In the genomic region with DNA sequence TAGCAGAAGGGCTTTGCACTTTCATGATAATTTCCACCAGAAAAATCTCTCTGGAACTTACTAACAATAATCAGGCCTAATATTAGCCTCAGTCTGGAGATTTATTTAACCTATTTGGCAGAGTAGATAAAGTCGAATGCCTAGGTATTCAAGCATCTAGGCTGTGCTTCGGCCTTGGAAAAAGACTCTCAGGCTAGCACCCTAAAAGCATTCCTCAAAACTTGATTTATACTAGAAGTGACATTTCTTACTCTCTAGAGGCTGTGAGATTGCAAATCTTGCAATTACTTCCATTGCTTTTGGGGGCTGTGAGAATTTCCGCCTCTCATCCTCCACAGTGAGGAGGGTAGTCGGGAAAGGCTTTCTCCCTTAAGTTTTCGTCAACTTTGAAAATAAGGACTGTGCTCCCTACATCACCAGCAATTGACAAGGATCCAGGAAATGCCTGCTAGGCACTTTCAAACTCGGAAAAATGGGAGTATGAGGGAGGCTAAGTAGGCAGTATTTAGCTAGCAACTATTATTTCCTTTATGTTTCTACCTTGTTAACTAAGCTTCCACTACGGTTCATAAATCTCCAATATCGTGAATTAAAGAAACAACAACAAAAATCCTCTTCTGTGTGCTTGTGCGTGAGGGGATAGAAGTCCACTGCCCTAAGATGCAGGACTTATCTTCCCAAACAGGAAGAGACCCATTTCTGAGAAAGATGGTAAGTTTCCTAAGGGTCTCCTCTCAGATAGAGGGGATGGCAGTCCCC, we compare ENCODE assay signal across 8 cellular contexts. TPM values are rescaled to one million over a fixed set of nuclear protein-coding genes. Genes with fewer than 3 reads are reported as not detected.
A peak's percentile ranks its signal among the peaks of the same experiment; 100 is the strongest.
DNase-seq lines count a peak whose midpoint lies in the region; ATAC-seq and TF ChIP-seq lines count a peak whose summit lies in the region.

No MANE protein-coding gene starts in this region.

- 0 out of 2 replicates have a peak overlapping the region, but pooled peaks have one; percentile 21 for H3K18ac ChIP-seq in IMR-90 (ENCODE audit: low read depth, low read length)

- ATAC-seq in IMR-90 (ENCODE audit: low read depth) (no peak), HG02840 (IDR thresholded peaks at IDR 0.05; ENCODE audit: low FRiP score, unreplicated experiment) (no peak)
- no peak for ATAC-seq in central memory CD8-positive, alpha-beta T cell (replicated peaks; ENCODE audit: extremely low read depth, poor library complexity, severe bottlenecking)

- H3K4me2 ChIP-seq in IMR-90 (ENCODE audit: low read depth, low read length): peak overlapping the region; percentile 90

- no peak for TF ChIP-seq POLR2A in IMR-90 (IDR thresholded peaks at IDR 0.05; ENCODE audit: low read depth, low read length)

- intact Hi-C loops in IMR-90 (cut with micrococcal nuclease): loop anchor here (1.0 to 10.0 kb wide), 6 partner anchors 175 to 1267 kb away; no protein-coding TSS in a partner anchor

- peak overlapping the region; percentile 90 for H3K23ac ChIP-seq in IMR-90 (ENCODE audit: low read depth, low read length)

- peak overlapping the region; percentile 47; the same call in 1 of the 2 replicates for H3K56ac ChIP-seq in IMR-90 (ENCODE audit: extremely low read depth, insufficient read depth, low read length)

- H2BK15ac ChIP-seq in IMR-90 (ENCODE audit: low read depth, low read length): no peak overlapping the region

- peak overlapping the region; percentile 75 for H3K9ac ChIP-seq in IMR-90 (ENCODE audit: low read depth, low read length)
- H3K9ac ChIP-seq in mucosa of stomach (ENCODE audit: low read length): peak overlapping the region; percentile 94

- H3K36me3 ChIP-seq in IMR-90 (ENCODE audit: control insufficient read depth, insufficient read depth, low read length) (peaks cover 5% of the 10 kb centered on the region; the same call in 1 of the 2 replicates), mucosa of stomach (ENCODE audit: control insufficient read depth, insufficient read depth, low read length) (no peaks in the 10 kb centered on the region)

- H3K4me3 Mint-ChIP-seq in central memory CD8-positive, alpha-beta T cell: peak overlapping the region; percentile 97

- H3K9me3 ChIP-seq in IMR-90 (ENCODE audit: control insufficient read depth, insufficient read depth, low read length): no peaks in the 10 kb centered on the region
- H3K9me3 ChIP-seq in mucosa of stomach (ENCODE audit: control insufficient read depth, low read length): no peaks in the 10 kb centered on the region

- peak overlapping the region; percentile 34 for H2BK120ac ChIP-seq in IMR-90 (ENCODE audit: low read depth, low read length)

- H3K36me3 Mint-ChIP-seq in central memory CD8-positive, alpha-beta T cell (ENCODE audit: insufficient read depth): peaks cover 4% of the 10 kb centered on the region

- H3K14ac ChIP-seq in IMR-90 (replicated peaks; ENCODE audit: low read depth, low read length): peak overlapping the region; percentile 70; the same call in 1 of the 2 replicates

- peak overlapping the region; percentile 67 for H3K27ac ChIP-seq in IMR-90 (ENCODE audit: insufficient read depth, low read length)

- H4K5ac ChIP-seq in IMR-90 (ENCODE audit: low read depth, low read length): peak overlapping the region; percentile 59

- no peak for TF ChIP-seq CTCF in IMR-90 (conservative IDR thresholded peaks at IDR 0.05; ENCODE audit: low read depth, low read length)

- peak overlapping the region; percentile 37 to 68; a peak in 3 of 4 replicates for H4K8ac ChIP-seq in IMR-90 (ENCODE audit: low read depth in 2 of 2, low read length in 2 of 2)

- in situ Hi-C loops in ACHN (cut with HindIII; ENCODE audit: low pct_ligation_motif_present, low pct_unique_long_range_greater_than_20kb, low sequenced_read_pairs): no loop called here
- in situ Hi-C loops in IMR-90 (cut with MboI; ENCODE audit: low sequenced_read_pairs): loop anchor here (10.0 kb wide), 2 partner anchors 193 to 747 kb away; no protein-coding TSS in a partner anchor

- peak; percentile 11 for DNase-seq in ACHN
- no peak for DNase-seq in IMR-90
- no peak for DNase-seq in central memory CD8-positive, alpha-beta T cell (ENCODE audit: low spot score in 2 of 2)
- no peak for DNase-seq in SKM-1 (lab: John Stamatoyannopoulos, UW; ENCODE audit: unreplicated experiment)
- no peak for DNase-seq in T1000 (lab: John Stamatoyannopoulos, UW)
- no peak for DNase-seq in HK-2 (ENCODE audit: unreplicated experiment)

- no peak overlapping the region for H2BK20ac ChIP-seq in IMR-90 (ENCODE audit: low read depth, low read length)

- no CpG with 5 or more reads among the region's 9 CpGs for WGBS in IMR-90 (ENCODE audit: extremely low coverage in 2 of 2, insufficient read length in 1 of 2), 2 experiments

- peak overlapping the region; percentile 96 for H2AFZ ChIP-seq in IMR-90 (replicated peaks; ENCODE audit: low read length, poor library complexity)

- peaks cover 17% of the 10 kb centered on the region for H4K20me1 ChIP-seq in IMR-90 (ENCODE audit: insufficient read depth, low read length)

- H3K27me3 Mint-ChIP-seq in central memory CD8-positive, alpha-beta T cell: no peaks in the 10 kb centered on the region

- peak overlapping the region; percentile 82 for H3K4me3 ChIP-seq in IMR-90 (ENCODE audit: insufficient read depth, low read depth, low read length)
- H3K4me3 ChIP-seq in mucosa of stomach (ENCODE audit: low read length): peak overlapping the region; percentile 23

- peaks cover 3 to 11% of the 10 kb centered on the region in 2 experiments; a peak in 2 of 4 replicates for H3K79me1 ChIP-seq in IMR-90 (ENCODE audit: low read depth in 1 of 2, low read length in 2 of 2)

- H3K27ac Mint-ChIP-seq in central memory CD8-positive, alpha-beta T cell (ENCODE audit: low read depth): peak overlapping the region; percentile 97

- no peak overlapping the region for H2AK5ac ChIP-seq in IMR-90 (ENCODE audit: low read depth, low read length)

- dilution Hi-C loops in IMR-90 (cut with HindIII; ENCODE audit: low sequenced_read_pairs, unreplicated experiment): no loop called here

- H3K4me1 ChIP-seq in IMR-90 (ENCODE audit: control insufficient read depth, insufficient read depth, low read length): peaks cover 4% of the 10 kb centered on the region; the same call in 1 of the 2 replicates
- peaks cover 17% of the 10 kb centered on the region for H3K4me1 ChIP-seq in mucosa of stomach (ENCODE audit: control insufficient read depth, insufficient read depth, low read length)

- H3K27me3 ChIP-seq in IMR-90 (ENCODE audit: control insufficient read depth, insufficient read depth, low read length) (no peaks in the 10 kb centered on the region), mucosa of stomach (ENCODE audit: control insufficient read depth, insufficient read depth, low read length) (no peaks in the 10 kb centered on the region)

- H4K91ac ChIP-seq in IMR-90 (ENCODE audit: insufficient read depth, low read depth, low read length): 0 out of 2 replicates have a peak overlapping the region, but pooled peaks have one; percentile 48

- no peaks in the 10 kb centered on the region for H3K9me3 Mint-ChIP-seq in central memory CD8-positive, alpha-beta T cell

- peak overlapping the region; percentile 55 for H2BK5ac ChIP-seq in IMR-90 (ENCODE audit: low read depth, low read length, poor library complexity, severe bottlenecking)

- no TSS peak for BruUV-seq in IMR-90 (replicated peaks; lab: Mats Ljungman, UMichigan)

- CTCF ChIA-PET in IMR-90 (lab: Yijun Ruan, JAX): interaction anchor here (0.6 to 1.9 kb wide), 3 partner anchors 11 to 847 kb away, joined by 3 to 12 read pairs (median 4); no protein-coding TSS in a partner anchor

- peak overlapping the region; percentile 79 for H3K4ac ChIP-seq in IMR-90 (ENCODE audit: low read depth, low read length)

- no peaks in the 10 kb centered on the region for H3K9me1 ChIP-seq in IMR-90 (ENCODE audit: insufficient read depth, low read length)

- H3K4me1 Mint-ChIP-seq in central memory CD8-positive, alpha-beta T cell: peaks cover 38% of the 10 kb centered on the region

- POLR2A ChIA-PET in IMR-90 (lab: Charles Lee; ENCODE audit: unreplicated experiment): no interaction called here

- TF ChIP-seq RAD21 in IMR-90 (IDR thresholded peaks at IDR 0.05; ENCODE audit: low read length): no peak

- H2AK9ac ChIP-seq in IMR-90 (replicated peaks; ENCODE audit: low read depth, low read length, poor library complexity): peak overlapping the region; percentile 25

TF ChIP-seq in IMR-90, 13 proteins besides CTCF, POLR2A, EP300 and RAD21:
- TF ChIP-seq MAFK (IDR thresholded peaks at IDR 0.05; ENCODE audit: low read depth, low read length) (peak; percentile 66), MXI1 (IDR thresholded peaks at IDR 0.05; ENCODE audit: borderline replicate concordance, low read depth, low read length) (no peak), MAZ (IDR thresholded peaks at IDR 0.05; ENCODE audit: borderline replicate concordance, low read depth, low read length) (no peak), RFX5 (IDR thresholded peaks at IDR 0.05; ENCODE audit: low read depth, low read length) (no peak), NFE2L2 (IDR thresholded peaks at IDR 0.05; ENCODE audit: low read depth, low read length) (no peak), BHLHE40 (IDR thresholded peaks at IDR 0.05; ENCODE audit: low read depth, low read length) (no peak), FOS (IDR thresholded peaks at IDR 0.05; ENCODE audit: low read depth, low read length) (no peak)
- TF ChIP-seq, protein P1, sequence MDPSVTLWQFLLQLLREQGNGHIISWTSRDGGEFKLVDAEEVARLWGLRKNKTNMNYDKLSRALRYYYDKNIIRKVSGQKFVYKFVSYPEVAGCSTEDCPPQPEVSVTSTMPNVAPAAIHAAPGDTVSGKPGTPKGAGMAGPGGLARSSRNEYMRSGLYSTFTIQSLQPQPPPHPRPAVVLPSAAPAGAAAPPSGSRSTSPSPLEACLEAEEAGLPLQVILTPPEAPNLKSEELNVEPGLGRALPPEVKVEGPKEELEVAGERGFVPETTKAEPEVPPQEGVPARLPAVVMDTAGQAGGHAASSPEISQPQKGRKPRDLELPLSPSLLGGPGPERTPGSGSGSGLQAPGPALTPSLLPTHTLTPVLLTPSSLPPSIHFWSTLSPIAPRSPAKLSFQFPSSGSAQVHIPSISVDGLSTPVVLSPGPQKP (IDR thresholded peaks at IDR 0.05; ENCODE audit: borderline replicate concordance, low read depth, low read length): no peak
- TF ChIP-seq, protein P2, sequence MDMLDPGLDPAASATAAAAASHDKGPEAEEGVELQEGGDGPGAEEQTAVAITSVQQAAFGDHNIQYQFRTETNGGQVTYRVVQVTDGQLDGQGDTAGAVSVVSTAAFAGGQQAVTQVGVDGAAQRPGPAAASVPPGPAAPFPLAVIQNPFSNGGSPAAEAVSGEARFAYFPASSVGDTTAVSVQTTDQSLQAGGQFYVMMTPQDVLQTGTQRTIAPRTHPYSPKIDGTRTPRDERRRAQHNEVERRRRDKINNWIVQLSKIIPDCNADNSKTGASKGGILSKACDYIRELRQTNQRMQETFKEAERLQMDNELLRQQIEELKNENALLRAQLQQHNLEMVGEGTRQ (IDR thresholded peaks at IDR 0.05; ENCODE audit: low read depth, low read length): no peak

RNA-seq across cellular contexts. Expression of a gene that starts 1.1 kb away (rescaled TPM):
- total RNA-seq in IMR-90 (2012; rRNA removed): 85.8 and 98.9 TPM in 2 replicates
- 99.7 and 109 TPM in 2 replicates for polyA plus RNA-seq in IMR-90 (2012; rRNA removed)
- polyA plus RNA-seq in IMR-90 (2012; cell fraction: cytosol; rRNA removed): 38.5 and 80.5 TPM in 2 replicates
- 82.0 and 132 TPM in 2 replicates for polyA plus RNA-seq in IMR-90 (2012; cell fraction: nucleus; rRNA removed; ENCODE audit: low replicate concordance)
